ENCODE assay signal across 8 cellular contexts in the genomic region with DNA sequence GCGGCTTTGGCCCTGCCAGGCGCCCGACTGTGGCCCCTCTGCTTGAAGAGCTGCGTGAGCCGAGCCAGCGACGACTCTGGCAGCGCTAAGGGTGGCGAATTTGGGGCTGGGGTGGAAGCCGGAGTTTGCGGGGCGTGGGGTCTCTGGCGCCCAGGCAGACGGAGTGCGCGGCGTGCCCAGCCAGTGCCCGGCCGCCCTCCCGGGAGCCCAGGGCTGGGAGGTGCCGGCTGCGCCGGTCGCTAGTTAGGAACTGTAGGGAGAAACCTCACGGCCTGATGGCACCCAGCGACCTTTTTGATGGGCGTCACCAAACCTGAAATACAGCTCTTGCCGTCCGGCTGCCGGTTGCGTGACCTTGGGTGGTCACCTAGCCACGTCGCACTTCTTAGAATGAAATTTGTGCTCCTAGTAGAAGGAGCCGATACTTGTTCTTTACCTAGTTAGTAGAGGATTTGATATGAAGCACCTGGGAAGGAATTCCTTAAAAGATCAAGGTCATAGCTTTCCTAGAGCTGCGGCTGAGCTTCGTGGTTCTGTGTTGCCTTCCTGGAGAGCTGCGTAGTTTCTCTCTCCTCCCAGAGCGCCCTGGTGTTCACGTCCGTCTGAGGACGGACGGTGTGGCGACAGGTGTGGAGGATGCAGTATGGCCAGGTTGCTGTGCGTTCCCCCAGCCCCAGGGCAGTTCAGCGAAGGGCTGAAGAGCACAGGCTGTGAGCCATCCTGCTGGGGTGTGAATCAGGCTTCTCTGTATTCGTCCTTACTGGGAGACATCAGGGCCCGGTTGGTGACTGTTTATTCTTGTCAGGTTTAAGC. TPM values are rescaled to one million over a fixed set of nuclear protein-coding genes. Genes with fewer than 3 reads are reported as not detected.
DNase-seq lines count a peak whose midpoint lies in the region; ATAC-seq and TF ChIP-seq lines count a peak whose summit lies in the region.

No MANE protein-coding gene starts in this region.

- H3K4me2 ChIP-seq in osteoblast (ENCODE audit: insufficient read depth, low read length): peak overlapping the region; percentile 95

- peak overlapping the region; percentile 70 for H3K27ac ChIP-seq in SJCRH30
- peak overlapping the region; percentile 83 to 96 (median 92) for H3K27ac ChIP-seq in esophagus muscularis mucosa (replicated peaks in 1 of 4)
- H3K27ac ChIP-seq in osteoblast (ENCODE audit: low read depth, low read length): peak overlapping the region; percentile 73

- H3K4me1 ChIP-seq in SJCRH30 (peaks cover 11% of the 10 kb centered on the region), esophagus muscularis mucosa (peaks cover 54 to 59% (median 58%) of the 10 kb centered on the region in 4 donors), osteoblast (ENCODE audit: insufficient read depth, low read length) (peaks cover 32% of the 10 kb centered on the region)

- H3K4me3 ChIP-seq in SJCRH30: peak overlapping the region; percentile 81
- peak overlapping the region; percentile 84 to 99 (median 96) for H3K4me3 ChIP-seq in esophagus muscularis mucosa
- H3K4me3 ChIP-seq in osteoblast (ENCODE audit: insufficient read depth, low read length): peak overlapping the region; percentile 83

- no peak for TF ChIP-seq POLR2A in esophagus muscularis mucosa (IDR thresholded peaks at IDR 0.05; ENCODE audit: low read depth)

- H3K36me3 ChIP-seq in SJCRH30 (no peaks in the 10 kb centered on the region; the same call in 1 of the 2 replicates), esophagus muscularis mucosa (no peaks in the 10 kb centered on the region), osteoblast (ENCODE audit: insufficient read depth, low read length) (peaks cover 7% of the 10 kb centered on the region)

- ATAC-seq in GM21723 (IDR thresholded peaks at IDR 0.05; ENCODE audit: unreplicated experiment): peak; percentile 2
- no peak for ATAC-seq in HG03460 (IDR thresholded peaks at IDR 0.05; ENCODE audit: unreplicated experiment)

- H3K9me3 ChIP-seq in SJCRH30 (replicated peaks) (0 out of 2 replicates have a peak, but pooled peaks cover 3% of the 10 kb centered on the region), esophagus muscularis mucosa (no peaks in the 10 kb centered on the region), osteoblast (ENCODE audit: low read depth, low read length) (no peaks in the 10 kb centered on the region)

- no peaks in the 10 kb centered on the region for H3K27me3 ChIP-seq in SJCRH30
- H3K27me3 ChIP-seq in esophagus muscularis mucosa: no peaks in the 10 kb centered on the region
- H3K27me3 ChIP-seq in osteoblast (ENCODE audit: insufficient read depth, low read length): no peaks in the 10 kb centered on the region

- H2AFZ ChIP-seq in osteoblast (ENCODE audit: low read length): peak overlapping the region; percentile 57

- peaks cover 55% of the 10 kb centered on the region for H3K79me2 ChIP-seq in osteoblast (ENCODE audit: insufficient read depth, low read length)

- peak; percentile 45 for DNase-seq in COLO668 (lab: John Stamatoyannopoulos, UW; ENCODE audit: unreplicated experiment)
- DNase-seq in SJCRH30: peak in 1 of 2 experiments; percentile 24
- no peak for DNase-seq in esophagus muscularis mucosa (ENCODE audit: extremely low spot score)
- peak; percentile 64 for DNase-seq in osteoblast (ENCODE audit: insufficient read length, low spot score, missing footprints)
- no peak for DNase-seq in NCI-H446 treated with DMSO at 0.1 percent for 48 hours (lab: John Stamatoyannopoulos, UW)
- DNase-seq in GOT3 (lab: John Stamatoyannopoulos, UW): no peak

- H4K20me1 ChIP-seq in osteoblast (ENCODE audit: insufficient read depth, low read length): peaks cover 40% of the 10 kb centered on the region

- TF ChIP-seq CTCF in esophagus muscularis mucosa (IDR thresholded peaks at IDR 0.05): no peak
- no peak for TF ChIP-seq CTCF in osteoblast (IDR thresholded peaks at IDR 0.05; ENCODE audit: extremely low read depth, low read depth, low read length)

- WGBS in esophagus muscularis mucosa: 1% methylated on average over 19 of the region's 47 CpGs

- TF ChIP-seq EP300 in esophagus muscularis mucosa (IDR thresholded peaks at IDR 0.05): no peak

- intact Hi-C loops in esophagus muscularis mucosa (cut with DNase I): no loop called here

RNA-seq across cellular contexts. Expression of gene MAEA, which starts 0.7 kb away (rescaled TPM):
- total RNA-seq in SJCRH30 (2014; rRNA removed; shearing (Covaris generic)): 54.1 and 55.3 TPM in 2 replicates
- total RNA-seq in esophagus muscularis mucosa: 10 to 100 TPM; 54.5 to 63.1 (median 59.8) TPM
- 55.7 and 70.6 TPM in 2 replicates for total RNA-seq in osteoblast

RNA-seq across cellular contexts. Expression of gene CTBP1, which starts 41.4 kb away (rescaled TPM):
- total RNA-seq in SJCRH30 (2014; rRNA removed; shearing (Covaris generic)): 141 and 143 TPM in 2 replicates
- 100 to 1,000 TPM; 110 to 245 (median 172) TPM for total RNA-seq in esophagus muscularis mucosa
- total RNA-seq in osteoblast: 246 and 262 TPM in 2 replicates

RNA-seq across cellular contexts. Expression of gene UVSSA, which starts 56.6 kb away (rescaled TPM):
- total RNA-seq in SJCRH30 (2014; rRNA removed; shearing (Covaris generic)): 3.4 and 5.8 TPM in 2 replicates
- total RNA-seq in esophagus muscularis mucosa (10 to 100 TPM in 3 of 4 donors, 1 to 10 TPM in 1; 8.9 to 16.5 (median 13.1) TPM), osteoblast (12.7 and 14.8 TPM in 2 replicates)

Comparison
In these comparisons a context has a peak if more than half of its experiments do, and no peak if none do; other contexts are left out.
1. DNase-seq: peak in COLO668 (single experiment) and osteoblast (single experiment); none in esophagus muscularis mucosa (single experiment), NCI-H446 treated with DMSO at 0.1 percent for 48 hours (single experiment) and GOT3 (single experiment).
2. Peak in every context shown above with its lines, with median percentiles within 50 percentile points of each other: H3K27ac ChIP-seq and H3K4me3 ChIP-seq.